ENCODE assay signal across 11 cellular contexts in genomic region chr18:63199743-63200241, GRCh38.
DNase-seq lines count a peak whose midpoint lies in the region; ATAC-seq, FAIRE-seq and TF ChIP-seq lines count a peak whose summit lies in the region.
"Had no signal": no experiment of that assay in that cellular context is flagged by ENCODE, and none has a peak within 500 bp of the region (broad histone marks: within the 10 kb centered on the region; RNA-seq: fewer than 3 reads in every experiment).

No MANE protein-coding gene starts in this region.

- no peak overlapping the region for H3K27ac Mint-ChIP-seq in HFFc6

- no peaks in the 10 kb centered on the region for H3K9me3 ChIP-seq in mononuclear cell (ENCODE audit: low read depth, low read length)

- peaks cover 53% of the 10 kb centered on the region for H3K4me1 ChIP-seq in mononuclear cell (ENCODE audit: insufficient read depth, low read length)

- intact Hi-C loops in head of caudate nucleus (cut with DNase I) = no loop called here

- FAIRE-seq in GM18507 (lab: Jason Lieb, UNC) = peak; percentile 39
- FAIRE-seq: islet of Langerhans had no signal

- no peaks in the 10 kb centered on the region for H3K4me1 Mint-ChIP-seq in HFFc6 (ENCODE audit: low read depth)

- DNase-seq in GM18507 (ENCODE audit: extremely low spot score, insufficient read length, low read depth) (no peak), HFFc6 (no peak), GM19240 (ENCODE audit: insufficient read length, low spot score) (no peak), head of caudate nucleus (no peak)
- peak; percentile 26 for DNase-seq in activated CD4-positive, alpha-beta T cell treated with anti-CD3 and anti-CD28 coated beads, Interleukin-2, amount 50 U/mL, for 1 hour
- DNase-seq: dorsolateral prefrontal cortex, NCI-H748 treated with DMSO at 0.1 percent for 48 hours had no signal

- H3K27me3 Mint-ChIP-seq in HFFc6 (ENCODE audit: insufficient read depth) = peaks cover 3% of the 10 kb centered on the region; the same call in 1 of the 2 replicates

- H3K27me3 ChIP-seq in mononuclear cell (ENCODE audit: insufficient read depth, low read length) = no peaks in the 10 kb centered on the region
- H3K27me3 ChIP-seq: dorsolateral prefrontal cortex had no signal

- H3K4me3 ChIP-seq in mononuclear cell (ENCODE audit: low read length) = peak overlapping the region; percentile 47

- H3K36me3 Mint-ChIP-seq in HFFc6 (ENCODE audit: low read depth) = no peaks in the 10 kb centered on the region

- no peaks in the 10 kb centered on the region for H3K9me3 Mint-ChIP-seq in HFFc6

- TF ChIP-seq CTCF in HFFc6 (IDR thresholded peaks at IDR 0.05) = no peak

- H3K4me3 Mint-ChIP-seq in HFFc6 = no peak overlapping the region

- ATAC-seq in HG03280 (IDR thresholded peaks at IDR 0.05; ENCODE audit: unreplicated experiment) = peak; percentile 43
- ATAC-seq in HG03571 (IDR thresholded peaks at IDR 0.05; ENCODE audit: unreplicated experiment) = no peak
